In genomic region chr6:52513464-52513863, GRCh38 we compare ENCODE assay signal across 13 cellular contexts.
DNase-seq lines count a peak whose midpoint lies in the region; ATAC-seq and TF ChIP-seq lines count a peak whose summit lies in the region.
"Had no signal": no experiment of that assay in that cellular context is flagged by ENCODE, and none has a peak within 500 bp of the region (broad histone marks: within the 10 kb centered on the region; RNA-seq: fewer than 3 reads in every experiment).

No MANE protein-coding gene starts in this region.

- peaks cover 0 to 57% (median 39%) of the 10 kb centered on the region in 9 donors for H3K36me3 ChIP-seq in heart left ventricle
- H3K36me3 ChIP-seq in upper lobe of right lung: peaks cover 30% of the 10 kb centered on the region

- DNase-seq in heart left ventricle: no peak
- DNase-seq in Right ventricle myocardium superior: no peak
- no peak for DNase-seq in dorsolateral prefrontal cortex
- no peak for DNase-seq in neural crest cell (ENCODE audit: low read depth, low spot score)
- DNase-seq in upper lobe of right lung: no peak
- DNase-seq in nucleus accumbens (lab: John Stamatoyannopoulos, UW): no peak
- no peak for DNase-seq in HPDE6-E6E7 (ENCODE audit: extremely low spot score)
- DNase-seq: activated gamma-delta T cell, foreskin keratinocyte, immature natural killer cell, upper lobe of left lung had no signal

- no peak for ATAC-seq in heart left ventricle
- ATAC-seq in Right ventricle myocardium superior (ENCODE audit: poor library complexity): no peak
- ATAC-seq in upper lobe of right lung: no peak
- ATAC-seq in HG02970 (IDR thresholded peaks at IDR 0.05; ENCODE audit: low FRiP score, unreplicated experiment): no peak
- ATAC-seq: foreskin keratinocyte had no signal

- no peaks in the 10 kb centered on the region for H3K27me3 Mint-ChIP-seq in neural crest cell (ENCODE audit: low read depth)

- 47 to 69% (median 57%) methylated on average over 2 of the region's 2 CpGs for WGBS in heart left ventricle, 4 donors

- H3K9me3 ChIP-seq in heart left ventricle (no peaks in the 10 kb centered on the region), upper lobe of right lung (no peaks in the 10 kb centered on the region)
- H3K9me3 ChIP-seq: upper lobe of left lung had no signal

- H3K27ac ChIP-seq in heart left ventricle (peak overlapping the region in 10 of 12 donors; percentile 43 to 92 (median 88)), dorsolateral prefrontal cortex (peak overlapping the region in 43 of 59 donors; percentile 4 to 85 (median 64)), upper lobe of right lung (peak overlapping the region; percentile 42)
- H3K27ac ChIP-seq: SK-N-MC had no signal

- H3K4me1 Mint-ChIP-seq in neural crest cell: peaks cover 35% of the 10 kb centered on the region

- intact Hi-C loops in heart left ventricle (cut with DNase I): no loop called here
- intact Hi-C loops in Right ventricle myocardium superior (cut with DNase I): loop anchor here (5.0 kb wide), 1 partner anchor 59 kb away; no protein-coding TSS in a partner anchor
- intact Hi-C loops in dorsolateral prefrontal cortex (cut with DNase I): no loop called here
- intact Hi-C loops in upper lobe of right lung (cut with DNase I): loop anchor here (10.0 kb wide), 1 partner anchor 51 kb away; no protein-coding TSS in a partner anchor

- peaks cover 12% of the 10 kb centered on the region for H3K36me3 Mint-ChIP-seq in neural crest cell (ENCODE audit: low read depth)

- H3K4me1 ChIP-seq in heart left ventricle (peaks cover 10 to 84% (median 52%) of the 10 kb centered on the region in 12 donors), upper lobe of right lung (peaks cover 56% of the 10 kb centered on the region)

- H3K4me3 ChIP-seq in heart left ventricle (no peak overlapping the region), dorsolateral prefrontal cortex (no peak overlapping the region), upper lobe of right lung (no peak overlapping the region)
- H3K4me3 ChIP-seq: SK-N-MC, upper lobe of left lung had no signal

- TF ChIP-seq POLR2A in heart left ventricle (IDR thresholded peaks at IDR 0.05): no peak

- no peak for TF ChIP-seq CTCF in heart left ventricle (IDR thresholded peaks at IDR 0.05)
- TF ChIP-seq CTCF in dorsolateral prefrontal cortex (IDR thresholded peaks at IDR 0.05 in 54 of 56, conservative IDR thresholded peaks at IDR 0.05 in 2 of 56; ENCODE audit: low read depth in 1 of 56, partially characterized antibody in 56 of 56): no peak
- TF ChIP-seq CTCF in neural crest cell (conservative IDR thresholded peaks at IDR 0.05): no peak
- TF ChIP-seq CTCF in upper lobe of right lung (IDR thresholded peaks at IDR 0.05): no peak

- no peaks in the 10 kb centered on the region for H3K27me3 ChIP-seq in heart left ventricle
- no peaks in the 10 kb centered on the region for H3K27me3 ChIP-seq in dorsolateral prefrontal cortex
- no peaks in the 10 kb centered on the region for H3K27me3 ChIP-seq in upper lobe of right lung
- H3K27me3 ChIP-seq: foreskin keratinocyte, upper lobe of left lung had no signal

- no peaks in the 10 kb centered on the region for H3K9me3 Mint-ChIP-seq in neural crest cell
- H3K9me3 Mint-ChIP-seq: immature natural killer cell had no signal

- peak overlapping the region; percentile 37 for H3K27ac Mint-ChIP-seq in neural crest cell (ENCODE audit: unreplicated experiment)

- no peak overlapping the region for H3K4me3 Mint-ChIP-seq in neural crest cell
- H3K4me3 Mint-ChIP-seq: immature natural killer cell had no signal

Comparison
In these comparisons a context has a peak if more than half of its experiments do, and no peak if none do; other contexts are left out.
1. intact Hi-C loops: an anchor here in Right ventricle myocardium superior (5.0 kb wide) and upper lobe of right lung (10.0 kb wide); none called in heart left ventricle and dorsolateral prefrontal cortex.